Comparison of ENCODE assay signal across 37 cellular contexts in the genomic region with DNA sequence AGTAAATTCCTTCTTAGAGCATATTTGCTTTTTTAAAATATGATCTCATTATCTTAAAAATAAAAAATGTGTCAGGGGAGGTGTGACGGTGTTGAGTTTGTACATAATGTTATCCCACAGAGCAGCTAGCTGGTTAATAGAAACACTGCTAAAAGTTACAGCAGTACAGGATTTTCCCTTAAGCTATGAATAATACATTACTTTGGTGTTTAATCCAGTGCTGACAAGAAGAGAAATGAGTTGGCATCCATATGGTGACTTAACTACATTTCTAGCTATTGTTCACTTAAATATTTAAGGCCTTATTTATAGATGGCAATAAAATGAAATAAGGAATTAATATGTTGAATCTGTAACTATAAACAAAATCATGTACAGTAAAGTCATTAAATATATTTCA.
"Had no signal": no experiment of that assay in that cellular context is flagged by ENCODE, and none has a peak within 500 bp of the region (broad histone marks: within the 10 kb centered on the region; RNA-seq: fewer than 3 reads in every experiment).

No MANE protein-coding gene starts in this region.

- H3K27me3 Mint-ChIP-seq: activated B cell treated with CpG ODN at 0.5 μM for 24 hours; activated CD4-positive, alpha-beta memory T cell treated with anti-CD3 and anti-CD28 coated beads for 36 hours; activated naive CD4-positive, alpha-beta T cell treated with anti-CD3 and anti-CD28 coated beads, Interleukin-2, amount 10 ng/mL, durations not matched to agents 7 days and 5 days; activated naive CD8-positive, alpha-beta T cell; activated naive CD8-positive, alpha-beta T cell treated with anti-CD3 and anti-CD28 coated beads, Interleukin-2, amount 50 U/mL, for 24 hours; brain; central memory CD8-positive, alpha-beta T cell had no signal

- ATAC-seq: activated naive CD8-positive, alpha-beta T cell treated with anti-CD3 and anti-CD28 coated beads, Interleukin-2, amount 50 U/mL, for 24 hours; activated T-cell treated with anti-CD3 and anti-CD28 coated beads, Interleukin-2, amount 50 U/mL, for 4 hours; PC-3; Right ventricle myocardium inferior had no signal

- H3K36me3 Mint-ChIP-seq: activated CD4-positive, alpha-beta memory T cell treated with anti-CD3 and anti-CD28 coated beads for 36 hours; activated naive CD4-positive, alpha-beta T cell treated with anti-CD3 and anti-CD28 coated beads, Interleukin-2, amount 10 ng/mL, durations not matched to agents 7 days and 5 days; activated naive CD8-positive, alpha-beta T cell; brain had no signal

- DNase-seq: activated B cell treated with CpG ODN at 0.5 μM for 24 hours; activated CD4-positive, alpha-beta memory T cell treated with anti-CD3 and anti-CD28 coated beads for 36 hours; activated CD4-positive, alpha-beta T cell treated with anti-CD3 and anti-CD28 coated beads for 4 hours; activated CD4-positive, alpha-beta T cell treated with anti-CD3 and anti-CD28 coated beads, Interleukin-2, amount 50 U/mL, for 1 hour; activated CD4-positive, CD25-positive, alpha-beta regulatory T cell treated with anti-CD3 and anti-CD28 coated beads, Interleukin-2, amount 50 U/mL, for 72 hours; activated CD8-positive, alpha-beta memory T cell treated with anti-CD3 and anti-CD28 coated beads, Interleukin-2, amount 50 U/mL, for 4 hours; activated effector memory CD4-positive, alpha-beta T cell treated with Interleukin-2 at 50 U/mL for 16 hours; activated naive CD4-positive, alpha-beta T cell treated with anti-CD3 and anti-CD28 coated beads, Interleukin-2, amount 10 ng/mL, durations not matched to agents 7 days and 5 days; activated naive CD8-positive, alpha-beta T cell treated with anti-CD3 and anti-CD28 coated beads, Interleukin-2, amount 50 U/mL, for 24 hours; activated T-cell treated with anti-CD3 and anti-CD28 coated beads for 4 hours; activated T-cell treated with anti-CD3 and anti-CD28 coated beads, Interleukin-2, amount 50 U/mL, for 4 hours; anterior cingulate cortex; Kasumi-1; KG1; MG63; MV-4-11; NCI-H1092; NCI-H146; NCI-H187; NCI-H2029 treated with DMSO at 0.1 percent for 48 hours; NCI-H2107; NCI-H2171; NCI-H510A; NCI-H526 treated with DMSO at 0.1 percent for 48 hours; NK-92 treated with Interleukin-12 subunit alpha and Interleukin-12 subunit beta, amount 100 ng/mL, for 24 hours; PC-3; Peyer's patch; SIG-M5; SW 1271; T-helper 1 cell; T-helper 2 cell; T-helper 9 cell had no signal

- H3K9me3 Mint-ChIP-seq: activated B cell treated with CpG ODN at 0.5 μM for 24 hours had no signal

- H3K4me1 Mint-ChIP-seq: activated B cell treated with CpG ODN at 0.5 μM for 24 hours; activated naive CD4-positive, alpha-beta T cell treated with anti-CD3 and anti-CD28 coated beads, Interleukin-2, amount 10 ng/mL, durations not matched to agents 7 days and 5 days; activated naive CD8-positive, alpha-beta T cell treated with anti-CD3 and anti-CD28 coated beads, Interleukin-2, amount 50 U/mL, for 24 hours; central memory CD8-positive, alpha-beta T cell had no signal

- H3K4me3 Mint-ChIP-seq: activated B cell treated with CpG ODN at 0.5 μM for 24 hours; activated CD4-positive, alpha-beta memory T cell treated with anti-CD3 and anti-CD28 coated beads for 36 hours; activated naive CD4-positive, alpha-beta T cell treated with anti-CD3 and anti-CD28 coated beads, Interleukin-2, amount 10 ng/mL, durations not matched to agents 7 days and 5 days; activated naive CD8-positive, alpha-beta T cell; activated naive CD8-positive, alpha-beta T cell treated with anti-CD3 and anti-CD28 coated beads, Interleukin-2, amount 50 U/mL, for 24 hours; activated T-cell treated with anti-CD3 and anti-CD28 coated beads, Interleukin-2, amount 50 U/mL, for 4 hours; activated T-helper 1 cell treated with anti-CD3 and anti-CD28 coated beads, Interleukin-12 subunit alpha, Interleukin-12 subunit beta, Interleukin-2, Interleukin-4 antibody, amounts not matched to agents 30 ng/mL and 10 ng/mL and 1 ng/mL, durations not matched to agents 14 hours and 24 hours and 36 hours; brain; central memory CD8-positive, alpha-beta T cell had no signal

- H3K27ac Mint-ChIP-seq: activated B cell treated with CpG ODN at 0.5 μM for 24 hours; activated CD4-positive, alpha-beta memory T cell treated with anti-CD3 and anti-CD28 coated beads for 36 hours; activated naive CD4-positive, alpha-beta T cell treated with anti-CD3 and anti-CD28 coated beads, Interleukin-2, amount 10 ng/mL, durations not matched to agents 7 days and 5 days; activated naive CD8-positive, alpha-beta T cell; activated naive CD8-positive, alpha-beta T cell treated with anti-CD3 and anti-CD28 coated beads, Interleukin-2, amount 50 U/mL, for 24 hours; activated T-helper 1 cell treated with anti-CD3 and anti-CD28 coated beads, Interleukin-12 subunit alpha, Interleukin-12 subunit beta, Interleukin-2, Interleukin-4 antibody, amounts not matched to agents 30 ng/mL and 10 ng/mL and 1 ng/mL, durations not matched to agents 14 hours and 24 hours and 36 hours had no signal
